ENCODE assay signal across 7 cellular contexts in the genomic region with DNA sequence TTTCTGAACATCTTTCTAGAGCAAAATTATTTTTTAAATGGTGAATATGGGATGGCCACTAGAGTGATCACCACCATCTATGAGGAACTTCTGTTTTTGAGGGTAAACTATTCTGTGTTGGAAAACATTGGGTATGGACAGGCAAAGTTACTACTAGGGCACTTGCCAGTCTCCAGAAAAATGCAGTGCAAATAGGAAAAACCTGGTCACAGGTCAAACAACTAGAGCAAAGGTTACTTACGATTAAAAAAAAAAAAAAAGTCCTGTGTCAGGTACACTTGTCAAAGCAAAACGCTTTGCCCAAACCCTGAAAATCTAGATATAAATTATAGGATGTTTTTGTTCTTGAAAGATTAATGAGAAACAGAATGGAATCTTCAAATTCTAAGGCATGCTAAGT.
"Had no signal": no experiment of that assay in that cellular context is flagged by ENCODE, and none has a peak within 500 bp of the region (broad histone marks: within the 10 kb centered on the region; RNA-seq: fewer than 3 reads in every experiment).

No MANE protein-coding gene starts in this region.

- H3K4me1 ChIP-seq: HAP-1 had no signal

- H3K4me3 ChIP-seq: GM23248, HAP-1 had no signal

- H3K27ac ChIP-seq: GM23248 had no signal

- FAIRE-seq: HTR-8/SVneo had no signal

- H3K36me3 ChIP-seq: HAP-1 had no signal

- H3K9me3 ChIP-seq: HAP-1 had no signal

- ATAC-seq: HCT116 had no signal

- H3K9ac ChIP-seq: GM23248 had no signal

- H2AFZ ChIP-seq: GM23248 had no signal

- DNase-seq: GM23248, GOT3, H7, HFFc6 had no signal
